Comparison of ENCODE assay signal across 1 cellular context in the genomic region with DNA sequence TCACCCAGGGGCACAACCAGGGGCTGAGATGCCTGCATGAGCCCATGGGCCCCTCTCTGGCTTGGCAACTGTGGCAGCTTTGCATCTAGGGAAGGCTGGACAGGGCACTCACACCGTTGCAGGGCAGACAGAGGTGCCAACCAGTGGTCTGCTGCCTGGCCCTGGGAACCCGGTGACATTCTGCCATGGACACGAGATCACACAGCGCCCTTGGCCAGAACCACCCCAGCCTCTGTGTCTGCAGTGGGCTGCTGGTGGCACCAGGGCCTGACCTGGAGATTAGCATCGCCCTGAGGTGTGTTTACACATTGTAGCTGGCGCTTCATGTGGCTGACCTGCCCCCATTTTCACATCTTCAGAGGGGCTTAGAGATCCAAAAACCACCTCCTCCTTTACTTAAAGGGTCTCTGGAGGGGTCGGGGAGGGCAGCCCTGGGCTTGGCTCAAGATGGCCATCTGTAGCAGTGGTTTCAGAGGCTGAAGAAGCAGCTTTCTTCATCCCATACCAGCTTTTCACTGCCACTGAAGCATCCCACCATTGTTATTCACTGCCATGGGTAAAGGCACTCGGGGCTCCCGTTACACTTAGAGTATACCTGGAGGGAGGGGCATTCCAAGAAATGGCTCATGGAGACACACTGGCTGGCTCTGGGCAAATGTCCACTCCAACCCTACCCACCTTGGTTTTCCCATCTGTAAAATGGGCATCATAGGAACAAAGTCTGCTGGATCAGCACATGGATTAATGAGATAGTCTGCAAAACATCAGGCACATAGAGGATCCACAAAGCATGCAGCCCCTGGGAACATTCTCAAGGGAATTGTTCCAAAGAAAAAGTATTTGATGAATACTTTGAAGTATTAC.
TF ChIP-seq lines count a peak whose summit lies in the region.

No MANE protein-coding gene starts in this region.

TF ChIP-seq in K562, 482 proteins besides CTCF, POLR2A, EP300 and RAD21:
- TF ChIP-seq ZNF668 (CRISPR knock-in tag; IDR thresholded peaks at IDR 0.05) = no peak
- TF ChIP-seq HCFC1 (IDR thresholded peaks at IDR 0.05; ENCODE audit: low read depth, low read length) = no peak
- TF ChIP-seq SMAD3 (CRISPR knock-in tag; conservative IDR thresholded peaks at IDR 0.05) = no peak
- TF ChIP-seq, protein P1, sequence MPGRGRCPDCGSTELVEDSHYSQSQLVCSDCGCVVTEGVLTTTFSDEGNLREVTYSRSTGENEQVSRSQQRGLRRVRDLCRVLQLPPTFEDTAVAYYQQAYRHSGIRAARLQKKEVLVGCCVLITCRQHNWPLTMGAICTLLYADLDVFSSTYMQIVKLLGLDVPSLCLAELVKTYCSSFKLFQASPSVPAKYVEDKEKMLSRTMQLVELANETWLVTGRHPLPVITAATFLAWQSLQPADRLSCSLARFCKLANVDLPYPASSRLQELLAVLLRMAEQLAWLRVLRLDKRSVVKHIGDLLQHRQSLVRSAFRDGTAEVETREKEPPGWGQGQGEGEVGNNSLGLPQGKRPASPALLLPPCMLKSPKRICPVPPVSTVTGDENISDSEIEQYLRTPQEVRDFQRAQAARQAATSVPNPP (IDR thresholded peaks at IDR 0.05; ENCODE audit: borderline replicate concordance, insufficient read depth, insufficient read length) = no peak
- TF ChIP-seq CBX3 (IDR thresholded peaks at IDR 0.05; ENCODE audit: borderline replicate concordance in 1 of 2, low read length in 2 of 2) = peak in 1 of 2 experiments; percentile 68; a peak in 1 of 3 replicates
- no peak for TF ChIP-seq KAT2B (IDR thresholded peaks at IDR 0.05; ENCODE audit: low read depth, low read length)
- TF ChIP-seq, protein P2, sequence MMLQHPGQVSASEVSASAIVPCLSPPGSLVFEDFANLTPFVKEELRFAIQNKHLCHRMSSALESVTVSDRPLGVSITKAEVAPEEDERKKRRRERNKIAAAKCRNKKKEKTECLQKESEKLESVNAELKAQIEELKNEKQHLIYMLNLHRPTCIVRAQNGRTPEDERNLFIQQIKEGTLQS (IDR thresholded peaks at IDR 0.05) = no peak
- TF ChIP-seq, protein P2 (CRISPR knock-in tag; conservative IDR thresholded peaks at IDR 0.05) = no peak
- no peak for TF ChIP-seq NFIX (CRISPR knock-in tag; IDR thresholded peaks at IDR 0.05; ENCODE audit: low read depth)
- TF ChIP-seq CHCHD3 (CRISPR knock-in tag; IDR thresholded peaks at IDR 0.05) = no peak
- no peak for TF ChIP-seq SMARCA4 (IDR thresholded peaks at IDR 0.05)
- TF ChIP-seq, protein P3, sequence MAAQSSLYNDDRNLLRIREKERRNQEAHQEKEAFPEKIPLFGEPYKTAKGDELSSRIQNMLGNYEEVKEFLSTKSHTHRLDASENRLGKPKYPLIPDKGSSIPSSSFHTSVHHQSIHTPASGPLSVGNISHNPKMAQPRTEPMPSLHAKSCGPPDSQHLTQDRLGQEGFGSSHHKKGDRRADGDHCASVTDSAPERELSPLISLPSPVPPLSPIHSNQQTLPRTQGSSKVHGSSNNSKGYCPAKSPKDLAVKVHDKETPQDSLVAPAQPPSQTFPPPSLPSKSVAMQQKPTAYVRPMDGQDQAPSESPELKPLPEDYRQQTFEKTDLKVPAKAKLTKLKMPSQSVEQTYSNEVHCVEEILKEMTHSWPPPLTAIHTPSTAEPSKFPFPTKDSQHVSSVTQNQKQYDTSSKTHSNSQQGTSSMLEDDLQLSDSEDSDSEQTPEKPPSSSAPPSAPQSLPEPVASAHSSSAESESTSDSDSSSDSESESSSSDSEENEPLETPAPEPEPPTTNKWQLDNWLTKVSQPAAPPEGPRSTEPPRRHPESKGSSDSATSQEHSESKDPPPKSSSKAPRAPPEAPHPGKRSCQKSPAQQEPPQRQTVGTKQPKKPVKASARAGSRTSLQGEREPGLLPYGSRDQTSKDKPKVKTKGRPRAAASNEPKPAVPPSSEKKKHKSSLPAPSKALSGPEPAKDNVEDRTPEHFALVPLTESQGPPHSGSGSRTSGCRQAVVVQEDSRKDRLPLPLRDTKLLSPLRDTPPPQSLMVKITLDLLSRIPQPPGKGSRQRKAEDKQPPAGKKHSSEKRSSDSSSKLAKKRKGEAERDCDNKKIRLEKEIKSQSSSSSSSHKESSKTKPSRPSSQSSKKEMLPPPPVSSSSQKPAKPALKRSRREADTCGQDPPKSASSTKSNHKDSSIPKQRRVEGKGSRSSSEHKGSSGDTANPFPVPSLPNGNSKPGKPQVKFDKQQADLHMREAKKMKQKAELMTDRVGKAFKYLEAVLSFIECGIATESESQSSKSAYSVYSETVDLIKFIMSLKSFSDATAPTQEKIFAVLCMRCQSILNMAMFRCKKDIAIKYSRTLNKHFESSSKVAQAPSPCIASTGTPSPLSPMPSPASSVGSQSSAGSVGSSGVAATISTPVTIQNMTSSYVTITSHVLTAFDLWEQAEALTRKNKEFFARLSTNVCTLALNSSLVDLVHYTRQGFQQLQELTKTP (IDR thresholded peaks at IDR 0.05; ENCODE audit: low read depth in 1 of 2, partially characterized antibody in 2 of 2) = no peak
- TF ChIP-seq, protein P4, sequence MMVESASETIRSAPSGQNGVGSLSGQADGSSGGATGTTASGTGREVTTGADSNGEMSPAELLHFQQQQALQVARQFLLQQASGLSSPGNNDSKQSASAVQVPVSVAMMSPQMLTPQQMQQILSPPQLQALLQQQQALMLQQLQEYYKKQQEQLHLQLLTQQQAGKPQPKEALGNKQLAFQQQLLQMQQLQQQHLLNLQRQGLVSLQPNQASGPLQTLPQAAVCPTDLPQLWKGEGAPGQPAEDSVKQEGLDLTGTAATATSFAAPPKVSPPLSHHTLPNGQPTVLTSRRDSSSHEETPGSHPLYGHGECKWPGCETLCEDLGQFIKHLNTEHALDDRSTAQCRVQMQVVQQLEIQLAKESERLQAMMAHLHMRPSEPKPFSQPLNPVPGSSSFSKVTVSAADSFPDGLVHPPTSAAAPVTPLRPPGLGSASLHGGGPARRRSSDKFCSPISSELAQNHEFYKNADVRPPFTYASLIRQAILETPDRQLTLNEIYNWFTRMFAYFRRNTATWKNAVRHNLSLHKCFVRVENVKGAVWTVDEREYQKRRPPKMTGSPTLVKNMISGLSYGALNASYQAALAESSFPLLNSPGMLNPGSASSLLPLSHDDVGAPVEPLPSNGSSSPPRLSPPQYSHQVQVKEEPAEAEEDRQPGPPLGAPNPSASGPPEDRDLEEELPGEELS (CRISPR knock-in tag; IDR thresholded peaks at IDR 0.05; ENCODE audit: borderline replicate concordance) = no peak
- TF ChIP-seq MAFF (IDR thresholded peaks at IDR 0.05; ENCODE audit: low read length) = no peak
- TF ChIP-seq BCOR (IDR thresholded peaks at IDR 0.05) = peak; percentile 95
- peak; percentile 41; the same call in 1 of the 2 replicates for TF ChIP-seq SMARCA5 (IDR thresholded peaks at IDR 0.05)
- no peak for TF ChIP-seq NFXL1 (CRISPR knock-in tag; IDR thresholded peaks at IDR 0.05)
- TF ChIP-seq, protein P5, sequence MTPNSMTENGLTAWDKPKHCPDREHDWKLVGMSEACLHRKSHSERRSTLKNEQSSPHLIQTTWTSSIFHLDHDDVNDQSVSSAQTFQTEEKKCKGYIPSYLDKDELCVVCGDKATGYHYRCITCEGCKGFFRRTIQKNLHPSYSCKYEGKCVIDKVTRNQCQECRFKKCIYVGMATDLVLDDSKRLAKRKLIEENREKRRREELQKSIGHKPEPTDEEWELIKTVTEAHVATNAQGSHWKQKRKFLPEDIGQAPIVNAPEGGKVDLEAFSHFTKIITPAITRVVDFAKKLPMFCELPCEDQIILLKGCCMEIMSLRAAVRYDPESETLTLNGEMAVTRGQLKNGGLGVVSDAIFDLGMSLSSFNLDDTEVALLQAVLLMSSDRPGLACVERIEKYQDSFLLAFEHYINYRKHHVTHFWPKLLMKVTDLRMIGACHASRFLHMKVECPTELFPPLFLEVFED (CRISPR knock-in tag; conservative IDR thresholded peaks at IDR 0.05) = no peak
- TF ChIP-seq, protein P6, sequence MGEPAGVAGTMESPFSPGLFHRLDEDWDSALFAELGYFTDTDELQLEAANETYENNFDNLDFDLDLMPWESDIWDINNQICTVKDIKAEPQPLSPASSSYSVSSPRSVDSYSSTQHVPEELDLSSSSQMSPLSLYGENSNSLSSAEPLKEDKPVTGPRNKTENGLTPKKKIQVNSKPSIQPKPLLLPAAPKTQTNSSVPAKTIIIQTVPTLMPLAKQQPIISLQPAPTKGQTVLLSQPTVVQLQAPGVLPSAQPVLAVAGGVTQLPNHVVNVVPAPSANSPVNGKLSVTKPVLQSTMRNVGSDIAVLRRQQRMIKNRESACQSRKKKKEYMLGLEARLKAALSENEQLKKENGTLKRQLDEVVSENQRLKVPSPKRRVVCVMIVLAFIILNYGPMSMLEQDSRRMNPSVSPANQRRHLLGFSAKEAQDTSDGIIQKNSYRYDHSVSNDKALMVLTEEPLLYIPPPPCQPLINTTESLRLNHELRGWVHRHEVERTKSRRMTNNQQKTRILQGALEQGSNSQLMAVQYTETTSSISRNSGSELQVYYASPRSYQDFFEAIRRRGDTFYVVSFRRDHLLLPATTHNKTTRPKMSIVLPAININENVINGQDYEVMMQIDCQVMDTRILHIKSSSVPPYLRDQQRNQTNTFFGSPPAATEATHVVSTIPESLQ (CRISPR knock-in tag; IDR thresholded peaks at IDR 0.05) = no peak
- no peak for TF ChIP-seq FUS (optimal IDR thresholded peaks at IDR 0.05; ENCODE audit: low read depth, low read length)
- TF ChIP-seq NRF1 (conservative IDR thresholded peaks at IDR 0.05 in 1 of 2, IDR thresholded peaks at IDR 0.05 in 1 of 2) = no peak
- TF ChIP-seq ZNF143 (CRISPR knock-in tag; IDR thresholded peaks at IDR 0.05) = no peak
- TF ChIP-seq, protein P7, sequence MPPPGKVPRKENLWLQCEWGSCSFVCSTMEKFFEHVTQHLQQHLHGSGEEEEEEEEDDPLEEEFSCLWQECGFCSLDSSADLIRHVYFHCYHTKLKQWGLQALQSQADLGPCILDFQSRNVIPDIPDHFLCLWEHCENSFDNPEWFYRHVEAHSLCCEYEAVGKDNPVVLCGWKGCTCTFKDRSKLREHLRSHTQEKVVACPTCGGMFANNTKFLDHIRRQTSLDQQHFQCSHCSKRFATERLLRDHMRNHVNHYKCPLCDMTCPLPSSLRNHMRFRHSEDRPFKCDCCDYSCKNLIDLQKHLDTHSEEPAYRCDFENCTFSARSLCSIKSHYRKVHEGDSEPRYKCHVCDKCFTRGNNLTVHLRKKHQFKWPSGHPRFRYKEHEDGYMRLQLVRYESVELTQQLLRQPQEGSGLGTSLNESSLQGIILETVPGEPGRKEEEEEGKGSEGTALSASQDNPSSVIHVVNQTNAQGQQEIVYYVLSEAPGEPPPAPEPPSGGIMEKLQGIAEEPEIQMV (tag; conservative IDR thresholded peaks at IDR 0.05; ENCODE audit: low read depth) = no peak
- TF ChIP-seq HDAC2 (IDR thresholded peaks at IDR 0.05) = peak; percentile 62; the same call in 1 of the 2 replicates
- TF ChIP-seq CREM (IDR thresholded peaks at IDR 0.05; ENCODE audit: low read depth) = no peak
- peak; percentile 78 for TF ChIP-seq RBM25 (IDR thresholded peaks at IDR 0.05; ENCODE audit: low read depth, low read length, severe bottlenecking)
- no peak for TF ChIP-seq TAF7 (tag; IDR thresholded peaks at IDR 0.05)
- no peak for TF ChIP-seq NFIC (IDR thresholded peaks at IDR 0.05)
- 0 out of 2 replicates have a peak, but pooled peaks have one; percentile 13 for TF ChIP-seq ZNF507 (tag; conservative IDR thresholded peaks at IDR 0.05)
- TF ChIP-seq RFX1 (IDR thresholded peaks at IDR 0.05) = no peak
- TF ChIP-seq KDM1A (IDR thresholded peaks at IDR 0.05) = peak in 1 of 2 experiments; percentile 78; a peak in 3 of 4 replicates
- TF ChIP-seq, protein P8, sequence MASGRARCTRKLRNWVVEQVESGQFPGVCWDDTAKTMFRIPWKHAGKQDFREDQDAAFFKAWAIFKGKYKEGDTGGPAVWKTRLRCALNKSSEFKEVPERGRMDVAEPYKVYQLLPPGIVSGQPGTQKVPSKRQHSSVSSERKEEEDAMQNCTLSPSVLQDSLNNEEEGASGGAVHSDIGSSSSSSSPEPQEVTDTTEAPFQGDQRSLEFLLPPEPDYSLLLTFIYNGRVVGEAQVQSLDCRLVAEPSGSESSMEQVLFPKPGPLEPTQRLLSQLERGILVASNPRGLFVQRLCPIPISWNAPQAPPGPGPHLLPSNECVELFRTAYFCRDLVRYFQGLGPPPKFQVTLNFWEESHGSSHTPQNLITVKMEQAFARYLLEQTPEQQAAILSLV (tag; IDR thresholded peaks at IDR 0.05) = no peak
- no peak for TF ChIP-seq BCL6 (CRISPR knock-in tag; IDR thresholded peaks at IDR 0.05)
- no peak for TF ChIP-seq ZNF75A (CRISPR knock-in tag; IDR thresholded peaks at IDR 0.05)
- no peak for TF ChIP-seq SNIP1 (IDR thresholded peaks at IDR 0.05; ENCODE audit: low read depth)
- TF ChIP-seq CBX1 (IDR thresholded peaks at IDR 0.05; ENCODE audit: low read depth) = peak; percentile 82
- TF ChIP-seq RCOR1 (IDR thresholded peaks at IDR 0.05; ENCODE audit: borderline replicate concordance in 1 of 2, low read depth in 2 of 2, low read length in 2 of 2) = peak; percentile 34 to 69; a peak in 3 of 4 replicates
- TF ChIP-seq ESRRB (CRISPR knock-in tag; IDR thresholded peaks at IDR 0.05; ENCODE audit: borderline replicate concordance) = no peak
- no peak for TF ChIP-seq TBL1XR1 (IDR thresholded peaks at IDR 0.05; ENCODE audit: low read length in 2 of 2)
- TF ChIP-seq CHD2 (IDR thresholded peaks at IDR 0.05; ENCODE audit: low read depth, low read length) = no peak
- no peak for TF ChIP-seq TFAM (CRISPR knock-in tag; conservative IDR thresholded peaks at IDR 0.05)
- TF ChIP-seq MED1 (CRISPR knock-in tag; IDR thresholded peaks at IDR 0.05; ENCODE audit: borderline replicate concordance) = no peak
- peak; percentile 94 for TF ChIP-seq CHD4 (IDR thresholded peaks at IDR 0.05; ENCODE audit: insufficient read depth, insufficient replicate concordance, low read depth, low read length, poor library complexity, severe bottlenecking)
- no peak for TF ChIP-seq COPS2 (conservative IDR thresholded peaks at IDR 0.05)
- peak; percentile 91 for TF ChIP-seq ADNP (tag; IDR thresholded peaks at IDR 0.05)
- TF ChIP-seq, protein P9, sequence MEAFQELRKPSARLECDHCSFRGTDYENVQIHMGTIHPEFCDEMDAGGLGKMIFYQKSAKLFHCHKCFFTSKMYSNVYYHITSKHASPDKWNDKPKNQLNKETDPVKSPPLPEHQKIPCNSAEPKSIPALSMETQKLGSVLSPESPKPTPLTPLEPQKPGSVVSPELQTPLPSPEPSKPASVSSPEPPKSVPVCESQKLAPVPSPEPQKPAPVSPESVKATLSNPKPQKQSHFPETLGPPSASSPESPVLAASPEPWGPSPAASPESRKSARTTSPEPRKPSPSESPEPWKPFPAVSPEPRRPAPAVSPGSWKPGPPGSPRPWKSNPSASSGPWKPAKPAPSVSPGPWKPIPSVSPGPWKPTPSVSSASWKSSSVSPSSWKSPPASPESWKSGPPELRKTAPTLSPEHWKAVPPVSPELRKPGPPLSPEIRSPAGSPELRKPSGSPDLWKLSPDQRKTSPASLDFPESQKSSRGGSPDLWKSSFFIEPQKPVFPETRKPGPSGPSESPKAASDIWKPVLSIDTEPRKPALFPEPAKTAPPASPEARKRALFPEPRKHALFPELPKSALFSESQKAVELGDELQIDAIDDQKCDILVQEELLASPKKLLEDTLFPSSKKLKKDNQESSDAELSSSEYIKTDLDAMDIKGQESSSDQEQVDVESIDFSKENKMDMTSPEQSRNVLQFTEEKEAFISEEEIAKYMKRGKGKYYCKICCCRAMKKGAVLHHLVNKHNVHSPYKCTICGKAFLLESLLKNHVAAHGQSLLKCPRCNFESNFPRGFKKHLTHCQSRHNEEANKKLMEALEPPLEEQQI (IDR thresholded peaks at IDR 0.05) = no peak
- TF ChIP-seq MEF2D (tag; conservative IDR thresholded peaks at IDR 0.05; ENCODE audit: low read depth) = no peak
